31 cellular contexts compared by ENCODE assay signal in the genomic region with DNA sequence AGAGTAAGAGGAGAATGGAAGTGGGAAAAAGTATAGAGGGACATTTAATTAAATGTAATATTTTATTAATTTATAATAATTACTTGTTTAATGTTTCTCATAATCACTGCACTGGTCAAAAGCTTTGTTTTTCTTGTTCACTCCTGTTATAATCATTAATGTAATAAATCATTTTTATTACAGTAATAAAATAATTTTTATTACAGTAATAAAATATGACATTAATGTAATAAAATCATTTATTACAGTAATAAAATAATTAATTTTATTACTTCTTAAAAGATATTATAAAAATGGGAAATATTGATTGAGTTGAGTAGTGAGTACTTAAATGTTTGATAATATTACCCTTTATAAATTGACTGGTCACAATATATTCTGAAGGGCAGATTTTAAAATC.
"Had no signal": no experiment of that assay in that cellular context is flagged by ENCODE, and none has a peak within 500 bp of the region (broad histone marks: within the 10 kb centered on the region; RNA-seq: fewer than 3 reads in every experiment).

No MANE protein-coding gene starts in this region.

- H3K36me3 ChIP-seq: adrenal gland, ascending aorta, breast epithelium, cardiac muscle cell, esophagus squamous epithelium had no signal

- ATAC-seq: activated CD4-positive, CD25-positive, alpha-beta regulatory T cell treated with anti-CD3 and anti-CD28 coated beads, Interleukin-2, amount 50 U/mL, for 24 hours; activated CD8-positive, alpha-beta T cell treated with anti-CD3 and anti-CD28 coated beads for 36 hours; activated naive CD8-positive, alpha-beta T cell treated with anti-CD3 and anti-CD28 coated beads, Interleukin-2, amount 50 U/mL, for 24 hours; activated T-cell treated with anti-CD3 and anti-CD28 coated beads, Interleukin-2, amount 50 U/mL, for 4 hours; activated T-helper 17 cell treated with anti-CD3 and anti-CD28 coated beads, Interleukin-2, amount 50 U/mL, for 72 hours; effector memory CD8-positive, alpha-beta T cell; T-helper 17 cell had no signal

- H3K27ac ChIP-seq: adrenal gland, ascending aorta, breast epithelium, cardiac muscle cell, epithelial cell of prostate, esophagus squamous epithelium had no signal

- FAIRE-seq: endothelial cell of umbilical vein had no signal

- H3K9me3 ChIP-seq: adrenal gland, esophagus squamous epithelium had no signal

- H3K27me3 ChIP-seq: adrenal gland, ascending aorta, breast epithelium, cardiac muscle cell, esophagus squamous epithelium had no signal

- H3K4me1 ChIP-seq: ascending aorta, breast epithelium, esophagus squamous epithelium had no signal

- DNase-seq: activated B cell treated with CpG ODN at 0.5 μM for 24 hours; activated CD4-positive, alpha-beta T cell treated with anti-CD3 and anti-CD28 coated beads for 48 hours; activated CD4-positive, alpha-beta T cell treated with anti-CD3 and anti-CD28 coated beads, Interleukin-2, amount 50 U/mL, for 1 hour; activated CD4-positive, alpha-beta T cell treated with anti-CD3 and anti-CD28 coated beads, Interleukin-2, amount 50 U/mL, for 48 hours; activated CD8-positive, alpha-beta memory T cell treated with anti-CD3 and anti-CD28 coated beads for 24 hours; activated CD8-positive, alpha-beta T cell treated with anti-CD3 and anti-CD28 coated beads for 36 hours; activated effector memory CD4-positive, alpha-beta T cell treated with anti-CD3 and anti-CD28 coated beads, Interleukin-2, amount 50 U/mL, for 16 hours; activated naive CD4-positive, alpha-beta T cell treated with anti-CD3 and anti-CD28 coated beads for 36 hours; activated naive CD8-positive, alpha-beta T cell treated with anti-CD3 and anti-CD28 coated beads for 36 hours; activated naive CD8-positive, alpha-beta T cell treated with anti-CD3 and anti-CD28 coated beads, Interleukin-2, amount 50 U/mL, for 24 hours; activated T-cell treated with anti-CD3 and anti-CD28 coated beads, Interleukin-2, amount 50 U/mL, for 4 hours; adrenal gland; central memory CD4-positive, alpha-beta T cell; cerebellar nuclear complex; cortex of kidney; dermis blood vessel endothelial cell; effector CD4-positive, alpha-beta T cell; effector memory CD8-positive, alpha-beta T cell; esophagus squamous epithelium; foreskin melanocyte; head of caudate nucleus; T-helper 1 cell; T-helper 17 cell; T1000 had no signal

- H3K4me3 ChIP-seq: adrenal gland, ascending aorta, breast epithelium, cardiac muscle cell, esophagus squamous epithelium had no signal
